11 cellular contexts compared by ENCODE assay signal in the genomic region with DNA sequence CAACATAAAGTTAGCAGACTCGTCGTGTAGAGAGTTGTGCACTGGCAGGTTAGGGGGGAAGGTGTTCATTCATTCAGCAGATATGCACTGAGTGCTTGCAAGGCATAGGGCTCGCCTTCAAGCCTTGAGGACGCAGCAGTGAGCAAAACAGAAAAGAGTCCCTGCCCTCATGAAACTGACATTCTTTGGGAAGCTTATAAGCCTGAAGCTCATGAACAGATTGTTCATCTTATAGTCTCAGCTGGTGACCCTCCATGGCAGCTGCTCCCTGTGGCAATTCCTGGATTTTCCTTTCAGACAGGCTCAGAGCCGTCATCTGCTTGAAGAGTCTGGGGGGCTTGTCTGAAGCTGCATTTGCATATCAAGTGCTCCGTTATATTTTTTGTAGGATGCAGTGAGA.
DNase-seq lines count a peak whose midpoint lies in the region; ATAC-seq and TF ChIP-seq lines count a peak whose summit lies in the region.
"Had no signal": no experiment of that assay in that cellular context is flagged by ENCODE, and none has a peak within 500 bp of the region (broad histone marks: within the 10 kb centered on the region; RNA-seq: fewer than 3 reads in every experiment).

No MANE protein-coding gene starts in this region.

- no peaks in the 10 kb centered on the region for H3K36me3 ChIP-seq in osteoblast (ENCODE audit: insufficient read depth, low read length)
- H3K36me3 ChIP-seq: suprapubic skin had no signal

- peak overlapping the region; percentile 94 for H3K27ac Mint-ChIP-seq in activated CD4-positive, alpha-beta T cell treated with anti-CD3 and anti-CD28 coated beads for 36 hours
- peak overlapping the region; percentile 98 for H3K27ac Mint-ChIP-seq in central memory CD8-positive, alpha-beta T cell (ENCODE audit: low read depth)

- CTCF ChIA-PET in activated CD4-positive, alpha-beta T cell treated with anti-CD3 and anti-CD28 coated beads for 36 hours (lab: Charles Lee) = interaction anchor here (0.7 to 2.8 kb wide), 10 partner anchors 9 to 417 kb away, joined by 3 to 20 read pairs (median 4); no protein-coding TSS in a partner anchor

- H3K4me1 Mint-ChIP-seq in activated CD4-positive, alpha-beta T cell treated with anti-CD3 and anti-CD28 coated beads for 36 hours = peaks cover 85% of the 10 kb centered on the region
- H3K4me1 Mint-ChIP-seq in central memory CD8-positive, alpha-beta T cell = peaks cover 89% of the 10 kb centered on the region

- no peaks in the 10 kb centered on the region for H3K9me3 ChIP-seq in osteoblast (ENCODE audit: low read depth, low read length)
- H3K9me3 ChIP-seq: suprapubic skin had no signal

- H3K9me3 Mint-ChIP-seq in activated CD4-positive, alpha-beta T cell treated with anti-CD3 and anti-CD28 coated beads for 36 hours (ENCODE audit: low read depth) = no peaks in the 10 kb centered on the region
- no peaks in the 10 kb centered on the region for H3K9me3 Mint-ChIP-seq in central memory CD8-positive, alpha-beta T cell
- H3K9me3 Mint-ChIP-seq: dendritic cell treated with granulocyte-macrophage colony-stimulating factor and Interleukin-4, amounts not matched to agents 40 ng/mL and 50 ng/mL, for 4 days had no signal

- POLR2A ChIA-PET in activated CD4-positive, alpha-beta T cell treated with anti-CD3 and anti-CD28 coated beads for 36 hours (lab: Charles Lee) = interaction anchor here (0.6 kb wide), 1 partner anchor 170 kb away, joined by 3 read pairs; no protein-coding TSS in a partner anchor

- no peaks in the 10 kb centered on the region for H4K20me1 ChIP-seq in osteoblast (ENCODE audit: insufficient read depth, low read length)

- no peaks in the 10 kb centered on the region for H3K27me3 ChIP-seq in osteoblast (ENCODE audit: insufficient read depth, low read length)
- H3K27me3 ChIP-seq: suprapubic skin had no signal

- no peak overlapping the region for H3K4me3 ChIP-seq in osteoblast (ENCODE audit: insufficient read depth, low read length)
- H3K4me3 ChIP-seq: suprapubic skin had no signal

- DNase-seq in activated CD4-positive, alpha-beta T cell treated with anti-CD3 and anti-CD28 coated beads for 36 hours = no peak
- DNase-seq in activated CD4-positive, alpha-beta T cell treated with anti-CD3 and anti-CD28 coated beads, Interleukin-2, amount 50 U/mL, for 4 hours = no peak
- DNase-seq in NCI-H1694 treated with DMSO at 0.1 percent for 48 hours (lab: John Stamatoyannopoulos, UW) (peak; percentile 25), osteoblast (ENCODE audit: insufficient read length, low spot score, missing footprints) (no peak), inferior parietal cortex (ENCODE audit: extremely low spot score) (no peak), NCI-H1105 (lab: John Stamatoyannopoulos, UW) (no peak)
- DNase-seq in central memory CD8-positive, alpha-beta T cell (ENCODE audit: low spot score in 2 of 2) = no peak
- DNase-seq: NCI-H510A had no signal

- no peaks in the 10 kb centered on the region for H3K27me3 Mint-ChIP-seq in activated CD4-positive, alpha-beta T cell treated with anti-CD3 and anti-CD28 coated beads for 36 hours
- no peaks in the 10 kb centered on the region for H3K27me3 Mint-ChIP-seq in central memory CD8-positive, alpha-beta T cell
- H3K27me3 Mint-ChIP-seq: dendritic cell treated with granulocyte-macrophage colony-stimulating factor and Interleukin-4, amounts not matched to agents 40 ng/mL and 50 ng/mL, for 4 days had no signal

- H3K79me2 ChIP-seq in osteoblast (ENCODE audit: insufficient read depth, low read length) = peaks cover 32% of the 10 kb centered on the region

- peak overlapping the region; percentile 94 for H3K27ac ChIP-seq in osteoblast (ENCODE audit: low read depth, low read length)

- no peak for ATAC-seq in activated CD4-positive, alpha-beta T cell treated with anti-CD3 and anti-CD28 coated beads for 36 hours
- no peak for ATAC-seq in central memory CD8-positive, alpha-beta T cell (replicated peaks; ENCODE audit: extremely low read depth, poor library complexity, severe bottlenecking)
- no peak for ATAC-seq in GM19452 (IDR thresholded peaks at IDR 0.05; ENCODE audit: unreplicated experiment)

- no peak overlapping the region for H2AFZ ChIP-seq in osteoblast (ENCODE audit: low read length)

- peaks cover 50% of the 10 kb centered on the region for H3K4me1 ChIP-seq in osteoblast (ENCODE audit: insufficient read depth, low read length)

- intact Hi-C loops in activated CD4-positive, alpha-beta T cell treated with anti-CD3 and anti-CD28 coated beads for 36 hours (cut with DNase I, micrococcal nuclease) = no loop called here

- TF ChIP-seq CTCF in osteoblast (IDR thresholded peaks at IDR 0.05; ENCODE audit: extremely low read depth, low read depth, low read length) = no peak

- H3K36me3 Mint-ChIP-seq in activated CD4-positive, alpha-beta T cell treated with anti-CD3 and anti-CD28 coated beads for 36 hours (ENCODE audit: low read depth) = peaks cover 38% of the 10 kb centered on the region
- H3K36me3 Mint-ChIP-seq in central memory CD8-positive, alpha-beta T cell (ENCODE audit: insufficient read depth) = peaks cover 82% of the 10 kb centered on the region

- H3K4me2 ChIP-seq in osteoblast (ENCODE audit: insufficient read depth, low read length) = peak overlapping the region; percentile 90

- no peak overlapping the region for H3K4me3 Mint-ChIP-seq in activated CD4-positive, alpha-beta T cell treated with anti-CD3 and anti-CD28 coated beads for 36 hours
- H3K4me3 Mint-ChIP-seq in central memory CD8-positive, alpha-beta T cell = no peak overlapping the region
